ENCODE assay signal across 3 cellular contexts in the genomic region with DNA sequence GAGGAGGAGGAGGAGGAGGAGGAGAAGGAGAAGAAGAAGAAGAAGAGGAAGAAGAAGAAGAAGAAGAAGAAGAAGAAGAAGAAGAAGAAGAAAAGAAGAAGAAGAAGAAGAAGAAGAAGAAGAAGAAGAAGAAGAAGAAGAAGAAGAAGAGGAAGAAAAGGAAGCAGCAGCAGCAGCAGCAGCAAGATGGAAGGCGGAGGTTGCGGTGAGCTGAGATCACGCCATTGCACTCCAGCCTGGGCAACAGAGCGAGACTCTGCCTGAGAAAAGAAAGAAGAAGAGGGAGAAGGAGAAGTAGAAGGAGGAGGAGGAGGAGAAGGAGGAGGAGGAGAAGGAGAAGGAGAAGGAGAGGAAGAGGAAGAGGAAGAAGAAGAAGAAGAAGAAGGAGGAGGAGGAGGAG. TPM values are rescaled to one million over a fixed set of nuclear protein-coding genes. Genes with fewer than 3 reads are reported as not detected.
"Had no signal": no experiment of that assay in that cellular context is flagged by ENCODE, and none has a peak within 500 bp of the region (broad histone marks: within the 10 kb centered on the region; RNA-seq: fewer than 3 reads in every experiment).

No MANE protein-coding gene starts in this region.

RNA-seq across cellular contexts. Expression of a gene that starts 55.7 kb away (rescaled TPM):
- total RNA-seq: activated CD4-positive, alpha-beta T cell treated with anti-CD3 and anti-CD28 coated beads for 36 hours; activated CD8-positive, alpha-beta memory T cell treated with anti-CD3 and anti-CD28 coated beads, Interleukin-2, amount 10 ng/mL, durations not matched to agents 7 days and 5 days; activated T-helper 2 cell treated with anti-CD3 and anti-CD28 coated beads, Interferon-gamma antibody, Interleukin-2, Interleukin-4, amounts not matched to agents 10 μg/mL and 5 μg/mL and 100 μg/mL, durations not matched to agents 14 hours and 24 hours and 36 hours had no signal
